In genomic region chr13:51849145-51850101, GRCh38 we compare ENCODE assay signal across 9 cellular contexts. TPM values are rescaled to one million over a fixed set of nuclear protein-coding genes. Genes with fewer than 3 reads are reported as not detected.
DNase-seq lines count a peak whose midpoint lies in the region; ATAC-seq and TF ChIP-seq lines count a peak whose summit lies in the region.
"Had no signal": no experiment of that assay in that cellular context is flagged by ENCODE, and none has a peak within 500 bp of the region (broad histone marks: within the 10 kb centered on the region; RNA-seq: fewer than 3 reads in every experiment).

No MANE protein-coding gene starts in this region.

- no peak for TF ChIP-seq EP300 in upper lobe of left lung (IDR thresholded peaks at IDR 0.05)

- TF ChIP-seq CTCF in GM06990 (IDR thresholded peaks at IDR 0.05; ENCODE audit: insufficient read depth, low read length, poor library complexity, severe bottlenecking) (peak; percentile 78), KMS-11 (conservative IDR thresholded peaks at IDR 0.05; ENCODE audit: low read depth, low read length) (peak; percentile 29), hepatocyte (IDR thresholded peaks at IDR 0.05; ENCODE audit: poor library complexity) (peak; percentile 45), upper lobe of left lung (IDR thresholded peaks at IDR 0.05) (peak; percentile 33 to 47 (median 38))

- H3K27me3 Mint-ChIP-seq in stimulated activated memory B cell treated with anti-CD40 and anti-IgM and Interleukin-4, amounts not matched to agents 10 μg/mL and 1 μg/mL and 100 μg/mL, for 72 hours: peaks cover 35% of the 10 kb centered on the region

- no peak overlapping the region for H3K9ac ChIP-seq in KMS-11

- WGBS in hepatocyte (ENCODE audit: low lambda C conversion rate, missing lambda C conversion rate): 69% methylated on average over 21 of the region's 21 CpGs
- WGBS in upper lobe of left lung, 2 donors: 62 to 67% methylated on average over 16 to 21 of the region's 21 CpGs

- no peak overlapping the region for H3K27ac Mint-ChIP-seq in stimulated activated memory B cell treated with anti-CD40 and anti-IgM and Interleukin-4, amounts not matched to agents 10 μg/mL and 1 μg/mL and 100 μg/mL, for 72 hours

- no peaks in the 10 kb centered on the region for H3K9me2 ChIP-seq in hepatocyte (replicated peaks; ENCODE audit: insufficient read depth)

- H3K9me3 Mint-ChIP-seq in stimulated activated memory B cell treated with anti-CD40 and anti-IgM and Interleukin-4, amounts not matched to agents 10 μg/mL and 1 μg/mL and 100 μg/mL, for 72 hours: no peaks in the 10 kb centered on the region

- no peaks in the 10 kb centered on the region for H3K4me1 ChIP-seq in KMS-11 (ENCODE audit: low read depth, poor library complexity, severe bottlenecking)
- peaks cover 10% of the 10 kb centered on the region for H3K4me1 ChIP-seq in hepatocyte (ENCODE audit: insufficient read depth)
- peaks cover 3 to 8% (median 6%) of the 10 kb centered on the region in 4 donors for H3K4me1 ChIP-seq in upper lobe of left lung

- H3K79me2 ChIP-seq in KMS-11 (ENCODE audit: insufficient read depth, low read depth) (no peaks in the 10 kb centered on the region), hepatocyte (no peaks in the 10 kb centered on the region)

- H3K4me3 ChIP-seq in GM06990 (replicated peaks; ENCODE audit: low read depth, low read length) (no peak overlapping the region), KMS-11 (IDR thresholded peaks at IDR 0.05; ENCODE audit: insufficient read depth, low read depth, low read length) (no peak overlapping the region), hepatocyte (no peak overlapping the region), upper lobe of left lung (no peak overlapping the region)

- ATAC-seq in upper lobe of left lung (ENCODE audit: low FRiP score in 2 of 2) (peak; percentile 25 to 77), GM21529 (IDR thresholded peaks at IDR 0.05; ENCODE audit: unreplicated experiment) (no peak)
- no peak for ATAC-seq in stimulated activated memory B cell treated with anti-CD40 and anti-IgM and Interleukin-4, amounts not matched to agents 10 μg/mL and 1 μg/mL and 100 μg/mL, for 72 hours

- no peak overlapping the region for H3K4me3 Mint-ChIP-seq in stimulated activated memory B cell treated with anti-CD40 and anti-IgM and Interleukin-4, amounts not matched to agents 10 μg/mL and 1 μg/mL and 100 μg/mL, for 72 hours

- H3K27me3 ChIP-seq in GM06990 (replicated peaks; ENCODE audit: control insufficient read depth, insufficient read depth, low read length): no peaks in the 10 kb centered on the region
- H3K27me3 ChIP-seq in KMS-11 (ENCODE audit: insufficient read depth, low read depth): no peaks in the 10 kb centered on the region
- no peaks in the 10 kb centered on the region for H3K27me3 ChIP-seq in hepatocyte
- no peaks in the 10 kb centered on the region for H3K27me3 ChIP-seq in upper lobe of left lung

- no peaks in the 10 kb centered on the region for H3K9me3 ChIP-seq in hepatocyte (ENCODE audit: low read depth)
- no peaks in the 10 kb centered on the region for H3K9me3 ChIP-seq in upper lobe of left lung

- no peak for TF ChIP-seq POLR2A in upper lobe of left lung (IDR thresholded peaks at IDR 0.05)

- H3K36me3 ChIP-seq in GM06990 (ENCODE audit: control insufficient read depth, insufficient read depth, low read length): no peaks in the 10 kb centered on the region
- no peaks in the 10 kb centered on the region for H3K36me3 ChIP-seq in KMS-11 (ENCODE audit: insufficient read depth)
- H3K36me3 ChIP-seq in hepatocyte (replicated peaks; ENCODE audit: insufficient read depth, low read depth): no peaks in the 10 kb centered on the region
- H3K36me3 ChIP-seq in upper lobe of left lung: no peaks in the 10 kb centered on the region

- H3K27ac ChIP-seq in KMS-11 (no peak overlapping the region), hepatocyte (no peak overlapping the region), upper lobe of left lung (no peak overlapping the region)

- H4K20me1 ChIP-seq in KMS-11 (ENCODE audit: insufficient read depth) (no peaks in the 10 kb centered on the region), hepatocyte (ENCODE audit: insufficient read depth, poor library complexity, severe bottlenecking) (no peaks in the 10 kb centered on the region)

- peak; percentile 22 for DNase-seq in GM06990 (ENCODE audit: extremely low read depth, insufficient read length)
- peak; percentile 74 for DNase-seq in activated CD8-positive, alpha-beta memory T cell treated with anti-CD3 and anti-CD28 coated beads for 24 hours
- DNase-seq in hepatocyte (ENCODE audit: low spot score): no peak
- DNase-seq in upper lobe of left lung: no peak
- DNase-seq in stimulated activated naive CD4-positive, alpha-beta T cell treated with Interleukin-2 at 50 U/mL for 16 hours (lab: John Stamatoyannopoulos, UW): no peak
- DNase-seq: left cardiac atrium had no signal

- no peaks in the 10 kb centered on the region for H3K36me3 Mint-ChIP-seq in stimulated activated memory B cell treated with anti-CD40 and anti-IgM and Interleukin-4, amounts not matched to agents 10 μg/mL and 1 μg/mL and 100 μg/mL, for 72 hours

- peaks cover 7% of the 10 kb centered on the region for H3K4me1 Mint-ChIP-seq in stimulated activated memory B cell treated with anti-CD40 and anti-IgM and Interleukin-4, amounts not matched to agents 10 μg/mL and 1 μg/mL and 100 μg/mL, for 72 hours

- H2AFZ ChIP-seq in KMS-11 (ENCODE audit: low read depth) (no peak overlapping the region), hepatocyte (no peak overlapping the region)

- no peak overlapping the region for H3K4me2 ChIP-seq in KMS-11
- no peak overlapping the region for H3K4me2 ChIP-seq in hepatocyte

RNA-seq across cellular contexts. Expression of gene TMEM272, which starts 4.4 kb away (rescaled TPM):
- total RNA-seq in hepatocyte (0.16 and 0.20 TPM in 2 replicates), upper lobe of left lung (under 1 TPM in 3 of 6 donors, not detected in 3; 0.13 to 0.44 (median 0.17) TPM)
- polyA plus RNA-seq in hepatocyte: 0.19 and 0.23 TPM in 2 replicates

RNA-seq across cellular contexts. Expression of gene CCDC70, which starts 12.3 kb away (rescaled TPM):
- total RNA-seq in hepatocyte (not detected in 2 replicates), upper lobe of left lung (not detected)
- polyA plus RNA-seq in hepatocyte: 0.40 TPM in 1 of 2 replicates, not detected in the other
- total RNA-seq: left cardiac atrium had no signal

RNA-seq across cellular contexts. Expression of gene DHRS12, which starts 45.5 kb away (rescaled TPM):
- total RNA-seq in hepatocyte (4.6 and 9.8 TPM in 2 replicates), upper lobe of left lung (10 to 100 TPM; 11.7 to 19.1 (median 17.6) TPM)
- 13.5 and 19.3 TPM in 2 replicates for polyA plus RNA-seq in hepatocyte

Comparison
In these comparisons a context has a peak if more than half of its experiments do, and no peak if none do; other contexts are left out.
1. DNase-seq: peak in GM06990 (single experiment) and activated CD8-positive, alpha-beta memory T cell treated with anti-CD3 and anti-CD28 coated beads for 24 hours (single experiment); none in hepatocyte (single experiment), upper lobe of left lung (0 of 2) and stimulated activated naive CD4-positive, alpha-beta T cell treated with Interleukin-2 at 50 U/mL for 16 hours (single experiment).
2. ATAC-seq: peak in upper lobe of left lung (2 of 2); none in GM21529 (single experiment) and stimulated activated memory B cell treated with anti-CD40 and anti-IgM and Interleukin-4, amounts not matched to agents 10 μg/mL and 1 μg/mL and 100 μg/mL, for 72 hours (single experiment).
3. Peak in every context shown above with its lines, with median percentiles within 50 percentile points of each other: CTCF ChIP-seq.